In the genomic region with DNA sequence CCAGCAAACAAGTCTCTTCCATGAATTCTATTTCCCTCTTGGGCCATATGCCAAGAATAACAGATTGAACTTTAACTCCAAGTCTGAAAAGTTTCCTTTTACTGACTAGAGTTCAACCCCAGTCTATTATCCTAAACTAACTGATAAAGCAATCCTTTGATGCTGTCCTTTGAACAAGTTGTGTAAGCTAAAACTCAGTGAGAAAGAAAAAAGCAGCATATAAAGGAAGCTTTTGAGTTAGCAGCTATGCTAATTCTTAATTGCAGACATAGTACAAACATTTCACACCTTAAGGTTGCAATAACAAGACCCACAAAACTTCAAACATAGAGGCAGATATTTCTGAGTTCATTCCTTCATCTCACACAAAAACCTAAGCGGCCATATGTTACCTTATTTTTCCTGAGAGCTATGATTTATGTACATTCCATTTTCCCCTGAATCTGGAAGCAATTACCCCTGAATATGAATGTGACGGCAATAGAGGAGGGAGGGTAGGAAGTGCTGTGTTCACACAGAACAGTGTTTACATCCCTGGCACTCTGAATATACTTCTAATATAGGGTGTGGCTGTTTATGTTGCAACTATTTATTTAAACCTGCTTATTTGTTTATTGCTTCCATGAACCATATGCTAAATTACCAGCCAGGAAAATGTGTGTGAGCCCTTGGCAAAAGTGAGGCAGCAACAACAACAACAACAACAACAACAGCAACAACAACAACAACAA, we compare ENCODE assay signal across 14 cellular contexts.
DNase-seq lines count a peak whose midpoint lies in the region; FAIRE-seq and TF ChIP-seq lines count a peak whose summit lies in the region.
"Had no signal": no experiment of that assay in that cellular context is flagged by ENCODE, and none has a peak within 500 bp of the region (broad histone marks: within the 10 kb centered on the region; RNA-seq: fewer than 3 reads in every experiment).

No MANE protein-coding gene starts in this region.

- no peak overlapping the region for H4K5ac ChIP-seq in H9 (ENCODE audit: insufficient read length, low read depth, low read length)

- H3K79me2 ChIP-seq in astrocyte (ENCODE audit: insufficient read depth, low read length): no peaks in the 10 kb centered on the region
- no peaks in the 10 kb centered on the region for H3K79me2 ChIP-seq in H9 (ENCODE audit: insufficient read depth, low read length)

- no peak overlapping the region for H3K23ac ChIP-seq in H9 (ENCODE audit: insufficient read length, low read depth, low read length)

- DNase-seq in astrocyte (ENCODE audit: low read depth) (peak; percentile 65), foreskin melanocyte (peak; percentile 49), iPS-NIHi11 (ENCODE audit: low spot score) (no peak), A172 (ENCODE audit: low spot score) (no peak), inferior parietal cortex (ENCODE audit: extremely low spot score) (no peak), H9 (no peak)
- DNase-seq: activated CD4-positive, CD25-positive, alpha-beta regulatory T cell treated with anti-CD3 and anti-CD28 coated beads, Interleukin-2, amount 50 U/mL, for 72 hours; activated CD8-positive, alpha-beta memory T cell treated with anti-CD3 and anti-CD28 coated beads, Interleukin-2, amount 50 U/mL, for 48 hours; posterior cingulate gyrus; T-cell had no signal

- no peak overlapping the region for H2BK120ac ChIP-seq in H9 (ENCODE audit: low read depth, low read length, poor library complexity, severe bottlenecking)

- no peak overlapping the region for H3T11ph ChIP-seq in H9 (ENCODE audit: low read length)

- H2BK20ac ChIP-seq in H9 (ENCODE audit: low read depth, low read length, poor library complexity, severe bottlenecking): no peak overlapping the region

- no peak overlapping the region for H3K4me3 ChIP-seq in HEK293 (ENCODE audit: low read depth, low read length)
- H3K4me3 ChIP-seq in astrocyte (ENCODE audit: insufficient read depth, low read depth, low read length): no peak overlapping the region
- H3K4me3 ChIP-seq: esophagus muscularis mucosa had no signal

- H3K27ac ChIP-seq in 22Rv1 (peak overlapping the region; percentile 51), HEK293 (ENCODE audit: extremely low read depth, low read depth, low read length) (peak overlapping the region; percentile 79), astrocyte (ENCODE audit: low read depth, low read length) (no peak overlapping the region), H9 (ENCODE audit: insufficient read length, low read depth, low read length) (no peak overlapping the region)
- H3K27ac ChIP-seq: esophagus muscularis mucosa had no signal

- no CpG with 5 or more reads among the region's 2 CpGs for WGBS in H9 (ENCODE audit: extremely low coverage, insufficient read length, low lambda C conversion rate)

- H3K23me2 ChIP-seq in H9 (ENCODE audit: insufficient read length, low read depth, low read length, poor library complexity, severe bottlenecking): no peaks in the 10 kb centered on the region

- H3K9me3 Mint-ChIP-seq in astrocyte (ENCODE audit: unreplicated experiment) (peaks cover 2% of the 10 kb centered on the region), H9 (no peaks in the 10 kb centered on the region)
- H3K9me3 Mint-ChIP-seq: T-cell had no signal

- H4K8ac ChIP-seq in H9 (replicated peaks; ENCODE audit: insufficient read length, low read depth, low read length): no peak overlapping the region

- no peak overlapping the region for H2AK5ac ChIP-seq in H9 (ENCODE audit: insufficient read length, low read length)

- no peak for FAIRE-seq in astrocyte (lab: Jason Lieb, UNC)

- no peak overlapping the region for H3K18ac ChIP-seq in H9 (ENCODE audit: insufficient read length, low read depth, low read length)

- TF ChIP-seq CTCF in 22Rv1 (IDR thresholded peaks at IDR 0.05) (no peak), HEK293 (tag by site-specific recombination; IDR thresholded peaks at IDR 0.05) (no peak), astrocyte (IDR thresholded peaks at IDR 0.05; ENCODE audit: insufficient read depth, low read depth, low read length) (no peak), H9 (conservative IDR thresholded peaks at IDR 0.05) (no peak)

- no peak overlapping the region for H2BK5ac ChIP-seq in H9 (ENCODE audit: insufficient read length, low read length)

- H3K79me1 ChIP-seq in H9 (ENCODE audit: insufficient read depth, low read depth, low read length, poor library complexity, severe bottlenecking): no peaks in the 10 kb centered on the region

- H3K56ac ChIP-seq in H9 (ENCODE audit: insufficient read length, low read depth, low read length): no peak overlapping the region

- H2AFZ ChIP-seq in astrocyte (ENCODE audit: low read depth, low read length) (no peak overlapping the region), H9 (ENCODE audit: low read length) (no peak overlapping the region)

- H3K27me3 ChIP-seq in astrocyte (ENCODE audit: insufficient read depth, low read length) (no peaks in the 10 kb centered on the region), H9 (ENCODE audit: insufficient read depth, low read length) (no peaks in the 10 kb centered on the region)
- H3K27me3 ChIP-seq: esophagus muscularis mucosa had no signal

- H3K36me3 Mint-ChIP-seq in astrocyte (ENCODE audit: low read depth, unreplicated experiment): no peaks in the 10 kb centered on the region
- H3K36me3 Mint-ChIP-seq in H9 (ENCODE audit: insufficient read depth in 1 of 3, low read depth in 3 of 3): no peaks in the 10 kb centered on the region
- H3K36me3 Mint-ChIP-seq: T-cell had no signal

- H3K36me3 ChIP-seq in HEK293 (ENCODE audit: control insufficient read depth in 2 of 2, insufficient read depth in 1 of 2, low read length in 2 of 2) (no peaks in the 10 kb centered on the region), astrocyte (ENCODE audit: insufficient read depth, low read length) (no peaks in the 10 kb centered on the region)
- H3K36me3 ChIP-seq: esophagus muscularis mucosa had no signal

- H3K4me3 Mint-ChIP-seq in astrocyte (ENCODE audit: unreplicated experiment): no peak overlapping the region
- H3K4me3 Mint-ChIP-seq in H9: no peak overlapping the region
- H3K4me3 Mint-ChIP-seq: activated naive CD8-positive, alpha-beta T cell; T-cell had no signal

- H3K4me1 Mint-ChIP-seq in astrocyte (ENCODE audit: low read depth, unreplicated experiment) (peaks cover 22% of the 10 kb centered on the region), H9 (no peaks in the 10 kb centered on the region)
- H3K4me1 Mint-ChIP-seq: T-cell had no signal

- no peak overlapping the region for H4K91ac ChIP-seq in H9 (ENCODE audit: insufficient read length, low read depth, low read length)

- CTCF ChIA-PET in HEK293 (lab: Yijun Ruan, JAX): interaction anchor here (0.8 kb wide), 1 partner anchor 59 kb away, joined by 3 read pairs; no protein-coding TSS in a partner anchor

- H4K20me1 ChIP-seq in astrocyte (ENCODE audit: insufficient read depth, low read length) (no peaks in the 10 kb centered on the region), H9 (ENCODE audit: control insufficient read depth, insufficient read depth, insufficient read length) (no peaks in the 10 kb centered on the region)

- POLR2A ChIA-PET in HEK293 (lab: Yijun Ruan, JAX): no interaction called here

- H3K4me2 ChIP-seq in astrocyte (ENCODE audit: low read length): peak overlapping the region; percentile 24
- no peak overlapping the region for H3K4me2 ChIP-seq in H9 (ENCODE audit: insufficient read depth, insufficient read length, low read length)

- H3K9ac ChIP-seq in astrocyte (ENCODE audit: low read length) (no peak overlapping the region), H9 (ENCODE audit: extremely low read depth, insufficient read length, low read length) (no peak overlapping the region)

- H3K27ac Mint-ChIP-seq in astrocyte (ENCODE audit: unreplicated experiment): no peak overlapping the region
- no peak overlapping the region for H3K27ac Mint-ChIP-seq in H9
- H3K27ac Mint-ChIP-seq: activated naive CD8-positive, alpha-beta T cell; T-cell had no signal

- H3K14ac ChIP-seq in H9 (ENCODE audit: insufficient read depth, low read length): no peak overlapping the region

- H2BK12ac ChIP-seq in H9 (ENCODE audit: insufficient read length, low read depth, low read length): no peak overlapping the region

- H2BK15ac ChIP-seq in H9 (ENCODE audit: low read depth, low read length): no peak overlapping the region

- no peak overlapping the region for H3K4ac ChIP-seq in H9 (ENCODE audit: low read depth, low read length)

- H3K4me1 ChIP-seq in HEK293 (ENCODE audit: control insufficient read depth, insufficient read depth, low read length) (peaks cover 9% of the 10 kb centered on the region), astrocyte (ENCODE audit: insufficient read depth, low read length) (peaks cover 11% of the 10 kb centered on the region), H9 (ENCODE audit: insufficient read depth, low read length) (no peaks in the 10 kb centered on the region)

- H3K27me3 Mint-ChIP-seq in astrocyte (ENCODE audit: low read depth, unreplicated experiment) (no peaks in the 10 kb centered on the region), H9 (ENCODE audit: low read depth) (no peaks in the 10 kb centered on the region)

- H3K9me3 ChIP-seq in HEK293 (ENCODE audit: control insufficient read depth, insufficient read depth, low read depth, low read length): no peaks in the 10 kb centered on the region
- no peaks in the 10 kb centered on the region for H3K9me3 ChIP-seq in astrocyte (ENCODE audit: insufficient read depth, low read depth, low read length)
- no peaks in the 10 kb centered on the region for H3K9me3 ChIP-seq in H9 (ENCODE audit: control insufficient read depth, low read depth, low read length)
- H3K9me3 ChIP-seq: esophagus muscularis mucosa had no signal

TF ChIP-seq in HEK293, 187 proteins besides CTCF, POLR2A, EP300 and RAD21 (continues in another document):
- no peak for TF ChIP-seq ZNF776 (tag by site-specific recombination; IDR thresholded peaks at IDR 0.05; ENCODE audit: borderline replicate concordance)
- peak; percentile 57; the same call in 1 of the 2 replicates for TF ChIP-seq TRIM28 (IDR thresholded peaks at IDR 0.05; ENCODE audit: borderline replicate concordance, low read length)
- TF ChIP-seq, protein P1, sequence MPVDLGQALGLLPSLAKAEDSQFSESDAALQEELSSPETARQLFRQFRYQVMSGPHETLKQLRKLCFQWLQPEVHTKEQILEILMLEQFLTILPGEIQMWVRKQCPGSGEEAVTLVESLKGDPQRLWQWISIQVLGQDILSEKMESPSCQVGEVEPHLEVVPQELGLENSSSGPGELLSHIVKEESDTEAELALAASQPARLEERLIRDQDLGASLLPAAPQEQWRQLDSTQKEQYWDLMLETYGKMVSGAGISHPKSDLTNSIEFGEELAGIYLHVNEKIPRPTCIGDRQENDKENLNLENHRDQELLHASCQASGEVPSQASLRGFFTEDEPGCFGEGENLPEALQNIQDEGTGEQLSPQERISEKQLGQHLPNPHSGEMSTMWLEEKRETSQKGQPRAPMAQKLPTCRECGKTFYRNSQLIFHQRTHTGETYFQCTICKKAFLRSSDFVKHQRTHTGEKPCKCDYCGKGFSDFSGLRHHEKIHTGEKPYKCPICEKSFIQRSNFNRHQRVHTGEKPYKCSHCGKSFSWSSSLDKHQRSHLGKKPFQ (tag by site-specific recombination; IDR thresholded peaks at IDR 0.05): peak; percentile 67
- TF ChIP-seq WT1 (tag by site-specific recombination; IDR thresholded peaks at IDR 0.05): peak; percentile 68; the same call in 1 of the 2 replicates
- no peak for TF ChIP-seq GLI4 (tag by site-specific recombination; IDR thresholded peaks at IDR 0.05)
- 0 out of 2 replicates have a peak, but pooled peaks have one; percentile 49 for TF ChIP-seq ZNF341 (tag by site-specific recombination; IDR thresholded peaks at IDR 0.05; ENCODE audit: low read depth)

Comparison
In these comparisons a context has a peak if more than half of its experiments do, and no peak if none do; other contexts are left out.
1. H3K27ac ChIP-seq: peak in 22Rv1 (single experiment) and HEK293 (single experiment); none in astrocyte (single experiment) and H9 (single experiment).
2. DNase-seq: peak in astrocyte (single experiment) and foreskin melanocyte (single experiment); none in iPS-NIHi11 (single experiment), A172 (single experiment), inferior parietal cortex (single experiment) and H9 (single experiment).